In the genomic region with DNA sequence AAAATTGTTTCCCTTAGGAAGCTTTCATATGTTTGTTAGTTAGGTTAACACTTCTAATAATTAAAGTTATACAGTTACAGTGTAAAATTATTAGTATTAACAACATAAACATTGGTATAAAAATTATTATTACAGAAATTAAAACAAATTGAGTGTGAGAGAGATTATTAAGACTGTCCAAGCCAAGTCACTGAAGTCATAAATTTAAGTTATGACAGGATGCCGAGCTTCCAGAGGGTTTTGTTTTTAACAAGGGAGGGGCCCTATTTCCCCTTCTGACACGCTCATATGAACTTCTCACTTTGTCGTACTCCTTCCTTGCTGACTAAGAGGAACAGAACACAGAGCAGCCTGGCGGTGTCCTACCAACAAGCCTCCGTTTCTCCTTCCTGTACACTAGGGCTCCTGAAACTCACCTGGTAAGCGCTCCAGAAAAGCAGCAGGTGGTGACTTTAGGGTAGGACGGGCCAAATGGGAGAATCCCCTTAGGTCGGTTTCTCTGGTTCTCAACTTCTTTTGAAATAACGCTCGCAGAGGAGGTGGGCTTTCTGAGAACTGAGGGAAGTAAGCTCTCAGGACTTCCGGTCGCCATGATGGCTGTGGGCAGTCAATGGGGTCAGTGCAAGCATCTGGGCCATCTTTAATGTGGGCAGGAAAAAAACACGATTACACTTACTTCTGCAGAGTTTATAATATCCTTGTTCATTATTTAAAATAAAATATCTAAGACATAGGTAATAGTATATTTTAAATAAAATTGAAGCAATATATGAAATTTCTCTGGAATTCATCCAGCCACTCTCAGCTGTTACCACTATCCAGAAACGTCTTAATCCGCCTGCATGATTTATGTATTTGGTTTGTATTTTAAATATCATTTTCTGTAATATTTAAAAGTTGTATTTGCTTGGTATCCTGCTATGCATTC, we compare ENCODE assay signal across 1 cellular context.
TF ChIP-seq lines count a peak whose summit lies in the region.

CARD8 (minus strand) TSS at position 537 of the 928 bp plus-strand sequence. CDS start 14,892 bp downstream, outside the sequence.

TF ChIP-seq in K562, 482 proteins besides CTCF, POLR2A, EP300 and RAD21 (continued from another document and continues in another):
- TF ChIP-seq ZNF512 (tag; IDR thresholded peaks at IDR 0.05) (no peak), CHD1 (IDR thresholded peaks at IDR 0.05; ENCODE audit: low read length) (no peak), HCFC1 (IDR thresholded peaks at IDR 0.05; ENCODE audit: low read depth, low read length) (peak; percentile 87), CGGBP1 (CRISPR knock-in tag; IDR thresholded peaks at IDR 0.05) (no peak), FOXO4 (CRISPR knock-in tag; IDR thresholded peaks at IDR 0.05) (no peak), ZNF239 (CRISPR knock-in tag; IDR thresholded peaks at IDR 0.05) (peak; percentile 23; the same call in 1 of the 2 replicates), CTCFL (IDR thresholded peaks at IDR 0.05; ENCODE audit: borderline replicate concordance, insufficient read depth, low read depth, low read length, poor library complexity, severe bottlenecking) (no peak), PPARD (CRISPR knock-in tag; IDR thresholded peaks at IDR 0.05) (no peak), HEY1 (CRISPR knock-in tag; IDR thresholded peaks at IDR 0.05; ENCODE audit: borderline replicate concordance) (no peak), PHB2 (IDR thresholded peaks at IDR 0.05; ENCODE audit: low read depth) (no peak), RFX1 (IDR thresholded peaks at IDR 0.05) (no peak), ETS2 (tag; IDR thresholded peaks at IDR 0.05; ENCODE audit: borderline replicate concordance, poor library complexity, severe bottlenecking) (no peak), KDM2B (CRISPR knock-in tag; IDR thresholded peaks at IDR 0.05) (no peak), NR4A1 (CRISPR knock-in tag; IDR thresholded peaks at IDR 0.05) (no peak), NR4A1 (tag; IDR thresholded peaks at IDR 0.05) (no peak), CBFB (CRISPR knock-in tag; IDR thresholded peaks at IDR 0.05) (no peak), ZKSCAN3 (CRISPR knock-in tag; IDR thresholded peaks at IDR 0.05) (no peak), NCOA2 (IDR thresholded peaks at IDR 0.05; ENCODE audit: partially characterized antibody in 2 of 2) (no peak), HIVEP1 (CRISPR knock-in tag; IDR thresholded peaks at IDR 0.05) (no peak), ZNF583 (CRISPR knock-in tag; IDR thresholded peaks at IDR 0.05) (no peak), NFE2 (IDR thresholded peaks at IDR 0.05; ENCODE audit: low read depth) (peak; percentile 66), ZBTB2 (IDR thresholded peaks at IDR 0.05) (no peak), TOE1 (IDR thresholded peaks at IDR 0.05; ENCODE audit: borderline replicate concordance) (peak; percentile 73; the same call in 1 of the 2 replicates), TOE1 (CRISPR knock-in tag; IDR thresholded peaks at IDR 0.05; ENCODE audit: borderline replicate concordance, low read depth) (no peak), EP400 (IDR thresholded peaks at IDR 0.05) (peak; percentile 87), ZNF324 (CRISPR knock-in tag; IDR thresholded peaks at IDR 0.05) (no peak), TAF9B (IDR thresholded peaks at IDR 0.05; ENCODE audit: partially characterized antibody) (peak; percentile 99)
- TF ChIP-seq, protein P1, sequence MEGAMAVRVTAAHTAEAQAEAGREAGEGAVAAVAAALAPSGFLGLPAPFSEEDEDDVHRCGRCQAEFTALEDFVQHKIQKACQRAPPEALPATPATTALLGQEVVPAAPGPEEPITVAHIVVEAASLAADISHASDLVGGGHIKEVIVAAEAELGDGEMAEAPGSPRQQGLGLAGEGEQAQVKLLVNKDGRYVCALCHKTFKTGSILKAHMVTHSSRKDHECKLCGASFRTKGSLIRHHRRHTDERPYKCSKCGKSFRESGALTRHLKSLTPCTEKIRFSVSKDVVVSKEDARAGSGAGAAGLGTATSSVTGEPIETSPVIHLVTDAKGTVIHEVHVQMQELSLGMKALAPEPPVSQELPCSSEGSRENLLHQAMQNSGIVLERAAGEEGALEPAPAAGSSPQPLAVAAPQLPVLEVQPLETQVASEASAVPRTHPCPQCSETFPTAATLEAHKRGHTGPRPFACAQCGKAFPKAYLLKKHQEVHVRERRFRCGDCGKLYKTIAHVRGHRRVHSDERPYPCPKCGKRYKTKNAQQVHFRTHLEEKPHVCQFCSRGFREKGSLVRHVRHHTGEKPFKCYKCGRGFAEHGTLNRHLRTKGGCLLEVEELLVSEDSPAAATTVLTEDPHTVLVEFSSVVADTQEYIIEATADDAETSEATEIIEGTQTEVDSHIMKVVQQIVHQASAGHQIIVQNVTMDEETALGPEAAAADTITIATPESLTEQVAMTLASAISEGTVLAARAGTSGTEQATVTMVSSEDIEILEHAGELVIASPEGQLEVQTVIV (CRISPR knock-in tag; IDR thresholded peaks at IDR 0.05; ENCODE audit: borderline replicate concordance), result no peak
- TF ChIP-seq, protein P2, sequence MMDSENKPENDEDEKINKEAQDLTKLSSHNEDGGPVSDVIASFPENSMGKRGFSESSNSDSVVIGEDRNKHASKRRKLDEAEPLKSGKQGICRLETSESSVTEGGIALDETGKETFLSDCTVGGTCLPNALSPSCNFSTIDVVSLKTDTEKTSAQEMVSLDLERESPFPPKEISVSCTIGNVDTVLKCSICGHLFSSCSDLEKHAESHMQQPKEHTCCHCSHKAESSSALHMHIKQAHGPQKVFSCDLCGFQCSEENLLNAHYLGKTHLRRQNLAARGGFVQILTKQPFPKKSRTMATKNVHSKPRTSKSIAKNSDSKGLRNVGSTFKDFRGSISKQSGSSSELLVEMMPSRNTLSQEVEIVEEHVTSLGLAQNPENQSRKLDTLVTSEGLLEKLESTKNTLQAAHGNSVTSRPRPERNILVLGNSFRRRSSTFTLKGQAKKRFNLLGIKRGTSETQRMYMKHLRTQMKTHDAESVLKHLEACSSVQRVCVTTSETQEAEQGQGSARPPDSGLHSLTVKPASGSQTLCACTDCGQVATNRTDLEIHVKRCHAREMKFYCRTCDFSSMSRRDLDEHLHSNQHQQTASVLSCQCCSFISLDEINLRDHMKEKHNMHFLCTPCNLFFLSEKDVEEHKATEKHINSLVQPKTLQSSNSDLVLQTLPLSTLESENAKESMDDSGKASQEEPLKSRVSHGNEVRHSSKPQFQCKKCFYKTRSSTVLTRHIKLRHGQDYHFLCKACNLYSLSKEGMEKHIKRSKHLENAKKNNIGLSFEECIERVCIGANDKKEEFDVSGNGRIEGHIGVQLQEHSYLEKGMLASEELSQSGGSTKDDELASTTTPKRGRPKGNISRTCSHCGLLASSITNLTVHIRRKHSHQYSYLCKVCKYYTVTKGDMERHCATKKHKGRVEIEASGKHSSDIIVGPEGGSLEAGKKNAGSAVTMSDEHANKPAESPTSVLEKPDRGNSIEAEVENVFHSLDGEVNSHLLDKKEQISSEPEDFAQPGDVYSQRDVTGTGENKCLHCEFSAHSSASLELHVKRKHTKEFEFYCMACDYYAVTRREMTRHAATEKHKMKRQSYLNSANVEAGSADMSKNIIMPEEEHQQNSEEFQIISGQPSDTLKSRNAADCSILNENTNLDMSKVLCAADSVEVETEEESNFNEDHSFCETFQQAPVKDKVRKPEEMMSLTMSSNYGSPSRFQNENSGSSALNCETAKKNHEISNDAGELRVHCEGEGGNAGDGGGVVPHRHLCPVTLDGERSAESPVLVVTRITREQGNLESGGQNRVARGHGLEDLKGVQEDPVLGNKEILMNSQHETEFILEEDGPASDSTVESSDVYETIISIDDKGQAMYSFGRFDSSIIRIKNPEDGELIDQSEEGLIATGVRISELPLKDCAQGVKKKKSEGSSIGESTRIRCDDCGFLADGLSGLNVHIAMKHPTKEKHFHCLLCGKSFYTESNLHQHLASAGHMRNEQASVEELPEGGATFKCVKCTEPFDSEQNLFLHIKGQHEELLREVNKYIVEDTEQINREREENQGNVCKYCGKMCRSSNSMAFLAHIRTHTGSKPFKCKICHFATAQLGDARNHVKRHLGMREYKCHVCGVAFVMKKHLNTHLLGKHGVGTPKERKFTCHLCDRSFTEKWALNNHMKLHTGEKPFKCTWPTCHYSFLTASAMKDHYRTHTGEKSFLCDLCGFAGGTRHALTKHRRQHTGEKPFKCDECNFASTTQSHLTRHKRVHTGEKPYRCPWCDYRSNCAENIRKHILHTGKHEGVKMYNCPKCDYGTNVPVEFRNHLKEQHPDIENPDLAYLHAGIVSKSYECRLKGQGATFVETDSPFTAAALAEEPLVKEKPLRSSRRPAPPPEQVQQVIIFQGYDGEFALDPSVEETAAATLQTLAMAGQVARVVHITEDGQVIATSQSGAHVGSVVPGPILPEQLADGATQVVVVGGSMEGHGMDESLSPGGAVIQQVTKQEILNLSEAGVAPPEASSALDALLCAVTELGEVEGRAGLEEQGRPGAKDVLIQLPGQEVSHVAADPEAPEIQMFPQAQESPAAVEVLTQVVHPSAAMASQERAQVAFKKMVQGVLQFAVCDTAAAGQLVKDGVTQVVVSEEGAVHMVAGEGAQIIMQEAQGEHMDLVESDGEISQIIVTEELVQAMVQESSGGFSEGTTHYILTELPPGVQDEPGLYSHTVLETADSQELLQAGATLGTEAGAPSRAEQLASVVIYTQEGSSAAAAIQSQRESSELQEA (IDR thresholded peaks at IDR 0.05; ENCODE audit: low read depth), result no peak
- TF ChIP-seq, protein P3, sequence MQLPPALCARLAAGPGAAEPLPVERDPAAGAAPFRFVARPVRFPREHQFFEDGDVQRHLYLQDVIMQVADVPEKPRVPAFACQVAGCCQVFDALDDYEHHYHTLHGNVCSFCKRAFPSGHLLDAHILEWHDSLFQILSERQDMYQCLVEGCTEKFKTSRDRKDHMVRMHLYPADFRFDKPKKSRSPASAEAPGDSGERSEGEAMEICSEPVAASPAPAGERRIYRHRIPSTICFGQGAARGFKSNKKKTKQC (CRISPR knock-in tag; IDR thresholded peaks at IDR 0.05), result 0 out of 2 replicates have a peak, but pooled peaks have one; percentile 64
- TF ChIP-seq, protein P4, sequence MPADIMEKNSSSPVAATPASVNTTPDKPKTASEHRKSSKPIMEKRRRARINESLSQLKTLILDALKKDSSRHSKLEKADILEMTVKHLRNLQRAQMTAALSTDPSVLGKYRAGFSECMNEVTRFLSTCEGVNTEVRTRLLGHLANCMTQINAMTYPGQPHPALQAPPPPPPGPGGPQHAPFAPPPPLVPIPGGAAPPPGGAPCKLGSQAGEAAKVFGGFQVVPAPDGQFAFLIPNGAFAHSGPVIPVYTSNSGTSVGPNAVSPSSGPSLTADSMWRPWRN (IDR thresholded peaks at IDR 0.05; ENCODE audit: low read depth), result 0 out of 2 replicates have a peak, but pooled peaks have one; percentile 16
- TF ChIP-seq, protein P5, sequence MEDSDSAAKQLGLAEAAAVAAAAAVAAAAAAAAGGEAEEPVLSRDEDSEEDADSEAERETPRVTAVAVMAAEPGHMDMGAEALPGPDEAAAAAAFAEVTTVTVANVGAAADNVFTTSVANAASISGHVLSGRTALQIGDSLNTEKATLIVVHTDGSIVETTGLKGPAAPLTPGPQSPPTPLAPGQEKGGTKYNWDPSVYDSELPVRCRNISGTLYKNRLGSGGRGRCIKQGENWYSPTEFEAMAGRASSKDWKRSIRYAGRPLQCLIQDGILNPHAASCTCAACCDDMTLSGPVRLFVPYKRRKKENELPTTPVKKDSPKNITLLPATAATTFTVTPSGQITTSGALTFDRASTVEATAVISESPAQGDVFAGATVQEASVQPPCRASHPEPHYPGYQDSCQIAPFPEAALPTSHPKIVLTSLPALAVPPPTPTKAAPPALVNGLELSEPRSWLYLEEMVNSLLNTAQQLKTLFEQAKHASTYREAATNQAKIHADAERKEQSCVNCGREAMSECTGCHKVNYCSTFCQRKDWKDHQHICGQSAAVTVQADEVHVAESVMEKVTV (CRISPR knock-in tag; IDR thresholded peaks at IDR 0.05), result no peak
